ENCODE assay signal across 12 cellular contexts in genomic region chr12:106552228-106552627, GRCh38. TPM values are rescaled to one million over a fixed set of nuclear protein-coding genes. Genes with fewer than 3 reads are reported as not detected.
"Had no signal": no experiment of that assay in that cellular context is flagged by ENCODE, and none has a peak within 500 bp of the region (broad histone marks: within the 10 kb centered on the region; RNA-seq: fewer than 3 reads in every experiment).

No MANE protein-coding gene starts in this region.

- H3K9ac ChIP-seq: GM23248, KMS-11 had no signal

- H3K4me3 Mint-ChIP-seq: H9, HFFc6 had no signal

- H3K27ac Mint-ChIP-seq: H9, HFFc6 had no signal

- H3K9me3 Mint-ChIP-seq: HFFc6 had no signal

- H3K4me2 ChIP-seq: KMS-11 had no signal

- H3K4me3 ChIP-seq: GM23248 had no signal

- DNase-seq: GM23248, H9, HCEC 1CT, HFFc6, IMR-90, Karpas-422, KBM-7 had no signal

- FAIRE-seq: H1, H54, HTR-8/SVneo had no signal

- H3K27ac ChIP-seq: GM23248, KMS-11 had no signal

- H3K4me1 Mint-ChIP-seq: H9 had no signal

RNA-seq across cellular contexts. Expression of gene RFX4, which starts 30.6 kb away (rescaled TPM):
- total RNA-seq: GM23248, H1, HFFc6, HT-29, IMR-90 had no signal
- polyA plus RNA-seq: GM23248, IMR-90 had no signal
